Comparison of ENCODE assay signal across 32 cellular contexts in genomic region chr10:26728957-26729356, GRCh38.
A peak's percentile ranks its signal among the peaks of the same experiment; 100 is the strongest.
DNase-seq lines count a peak whose midpoint lies in the region; TF ChIP-seq lines count a peak whose summit lies in the region.
"Had no signal": no experiment of that assay in that cellular context is flagged by ENCODE, and none has a peak within 500 bp of the region (broad histone marks: within the 10 kb centered on the region; RNA-seq: fewer than 3 reads in every experiment).

No MANE protein-coding gene starts in this region.

- no peaks in the 10 kb centered on the region for H3K27me3 ChIP-seq in Loucy (ENCODE audit: insufficient read depth, low read length, poor library complexity, severe bottlenecking)
- H3K27me3 ChIP-seq: adrenal gland, BE2C, body of pancreas, pancreas, stomach, tibial artery had no signal

- H2AFZ ChIP-seq in Loucy (ENCODE audit: low read length): no peak overlapping the region

- 0 out of 2 replicates have a peak, but pooled peaks have one; percentile 5 for TF ChIP-seq CTCF in 22Rv1 (IDR thresholded peaks at IDR 0.05)
- 0 out of 2 replicates have a peak, but pooled peaks have one; percentile 1 for TF ChIP-seq CTCF in GM12875 (IDR thresholded peaks at IDR 0.05; ENCODE audit: borderline replicate concordance, insufficient read depth, low read depth, low read length)
- TF ChIP-seq CTCF in Loucy (conservative IDR thresholded peaks at IDR 0.05; ENCODE audit: low read length): peak; percentile 43
- peak; percentile 28 for TF ChIP-seq CTCF in choroid plexus epithelial cell (conservative IDR thresholded peaks at IDR 0.05; ENCODE audit: low read depth, low read length)

- no peak overlapping the region for H3K27ac ChIP-seq in 22Rv1
- H3K27ac ChIP-seq: A549, adrenal gland, body of pancreas, pancreas, stomach, tibial artery had no signal

- H3K4me1 ChIP-seq in Loucy (ENCODE audit: insufficient read depth, low read length, poor library complexity, severe bottlenecking): no peaks in the 10 kb centered on the region
- H3K4me1 ChIP-seq: adrenal gland, BE2C, body of pancreas, pancreas, tibial artery had no signal

- no peaks in the 10 kb centered on the region for H3K79me2 ChIP-seq in Loucy (ENCODE audit: insufficient read depth, low read length)

- H3K9me2 ChIP-seq in Loucy (replicated peaks; ENCODE audit: low read depth, low read length): no peaks in the 10 kb centered on the region

- no peaks in the 10 kb centered on the region for H3K9me3 ChIP-seq in Loucy (ENCODE audit: insufficient read depth, low read depth, low read length)
- H3K9me3 ChIP-seq: A549, adrenal gland, BE2C, body of pancreas, pancreas, stomach, tibial artery had no signal

- H3K36me3 ChIP-seq in Loucy (ENCODE audit: insufficient read depth, low read length): peaks cover 46% of the 10 kb centered on the region; the same call in 1 of the 2 replicates

- no peak overlapping the region for H3K9ac ChIP-seq in Loucy (ENCODE audit: low read depth, low read length, poor library complexity, severe bottlenecking)

- H4K20me1 ChIP-seq in Loucy (ENCODE audit: insufficient read depth, low read length, poor library complexity, severe bottlenecking): peaks cover 3% of the 10 kb centered on the region

- DNase-seq in choroid plexus epithelial cell (ENCODE audit: low read depth): no peak
- no peak for DNase-seq in NK-92 (lab: John Stamatoyannopoulos, UW; ENCODE audit: unreplicated experiment)
- no peak for DNase-seq in NCI-H69 (lab: John Stamatoyannopoulos, UW)
- no peak for DNase-seq in activated CD4-positive, alpha-beta T cell treated with anti-CD3 and anti-CD28 coated beads for 1 hour
- no peak for DNase-seq in NCI-H526 treated with DMSO at 0.1 percent for 48 hours (lab: John Stamatoyannopoulos, UW)
- DNase-seq: activated CD4-positive, alpha-beta T cell treated with anti-CD3 and anti-CD28 coated beads for 48 hours; activated T-cell treated with anti-CD3 and anti-CD28 coated beads, Interleukin-2, amount 50 U/mL, for 4 hours; adrenal gland; BE2C; body of pancreas; DMS153; effector CD4-positive, alpha-beta T cell; erythroblast; foreskin fibroblast; GOT3; left cardiac atrium; mammary epithelial cell; NCI-H1105 treated with DMSO at 0.1 percent for 48 hours; NCI-H2029; NCI-H526; nephron progenitor cell; pancreas; retina; stimulated activated CD4-positive, alpha-beta T cell treated with anti-CD3 and anti-CD28 coated beads, Interleukin-1b, Interleukin-23, amount 100 ng/mL, for 48 hours; stimulated activated CD8-positive, alpha-beta memory T cell treated with anti-CD3 and anti-CD28 coated beads, Interleukin-4, amount 100 ng/mL, for 48 hours; stomach; tibial artery had no signal

- H3K4me2 ChIP-seq in Loucy (ENCODE audit: low read depth, low read length, poor library complexity, severe bottlenecking): no peak overlapping the region
- H3K4me2 ChIP-seq: A549, smooth muscle cell had no signal

- H3K4me3 ChIP-seq in GM12875 (ENCODE audit: low read depth, low read length): no peak overlapping the region
- H3K4me3 ChIP-seq in Loucy (ENCODE audit: low read length, poor library complexity, severe bottlenecking): no peak overlapping the region
- H3K4me3 ChIP-seq in choroid plexus epithelial cell (ENCODE audit: low read depth, low read length): no peak overlapping the region
- H3K4me3 ChIP-seq: A549, adrenal gland, body of pancreas, pancreas, smooth muscle cell, stomach, tibial artery had no signal

- no peaks in the 10 kb centered on the region for H3F3A ChIP-seq in Loucy (ENCODE audit: low read depth)
